Comparison of ENCODE assay signal across 1 cellular context in genomic region chr1:205513774-205514173, GRCh38.
TF ChIP-seq lines count a peak whose summit lies in the region.

No MANE protein-coding gene starts in this region.

TF ChIP-seq in WTC11, 78 proteins besides CTCF, POLR2A, EP300 and RAD21 (continued from another document):
- TF ChIP-seq, protein P1, sequence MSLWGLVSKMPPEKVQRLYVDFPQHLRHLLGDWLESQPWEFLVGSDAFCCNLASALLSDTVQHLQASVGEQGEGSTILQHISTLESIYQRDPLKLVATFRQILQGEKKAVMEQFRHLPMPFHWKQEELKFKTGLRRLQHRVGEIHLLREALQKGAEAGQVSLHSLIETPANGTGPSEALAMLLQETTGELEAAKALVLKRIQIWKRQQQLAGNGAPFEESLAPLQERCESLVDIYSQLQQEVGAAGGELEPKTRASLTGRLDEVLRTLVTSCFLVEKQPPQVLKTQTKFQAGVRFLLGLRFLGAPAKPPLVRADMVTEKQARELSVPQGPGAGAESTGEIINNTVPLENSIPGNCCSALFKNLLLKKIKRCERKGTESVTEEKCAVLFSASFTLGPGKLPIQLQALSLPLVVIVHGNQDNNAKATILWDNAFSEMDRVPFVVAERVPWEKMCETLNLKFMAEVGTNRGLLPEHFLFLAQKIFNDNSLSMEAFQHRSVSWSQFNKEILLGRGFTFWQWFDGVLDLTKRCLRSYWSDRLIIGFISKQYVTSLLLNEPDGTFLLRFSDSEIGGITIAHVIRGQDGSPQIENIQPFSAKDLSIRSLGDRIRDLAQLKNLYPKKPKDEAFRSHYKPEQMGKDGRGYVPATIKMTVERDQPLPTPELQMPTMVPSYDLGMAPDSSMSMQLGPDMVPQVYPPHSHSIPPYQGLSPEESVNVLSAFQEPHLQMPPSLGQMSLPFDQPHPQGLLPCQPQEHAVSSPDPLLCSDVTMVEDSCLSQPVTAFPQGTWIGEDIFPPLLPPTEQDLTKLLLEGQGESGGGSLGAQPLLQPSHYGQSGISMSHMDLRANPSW (CRISPR knock-in tag; conservative IDR thresholded peaks at IDR 0.05; ENCODE audit: low read depth): no peak
- TF ChIP-seq, protein P2, sequence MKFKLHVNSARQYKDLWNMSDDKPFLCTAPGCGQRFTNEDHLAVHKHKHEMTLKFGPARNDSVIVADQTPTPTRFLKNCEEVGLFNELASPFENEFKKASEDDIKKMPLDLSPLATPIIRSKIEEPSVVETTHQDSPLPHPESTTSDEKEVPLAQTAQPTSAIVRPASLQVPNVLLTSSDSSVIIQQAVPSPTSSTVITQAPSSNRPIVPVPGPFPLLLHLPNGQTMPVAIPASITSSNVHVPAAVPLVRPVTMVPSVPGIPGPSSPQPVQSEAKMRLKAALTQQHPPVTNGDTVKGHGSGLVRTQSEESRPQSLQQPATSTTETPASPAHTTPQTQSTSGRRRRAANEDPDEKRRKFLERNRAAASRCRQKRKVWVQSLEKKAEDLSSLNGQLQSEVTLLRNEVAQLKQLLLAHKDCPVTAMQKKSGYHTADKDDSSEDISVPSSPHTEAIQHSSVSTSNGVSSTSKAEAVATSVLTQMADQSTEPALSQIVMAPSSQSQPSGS (CRISPR knock-in tag; IDR thresholded peaks at IDR 0.05; ENCODE audit: borderline replicate concordance, low read depth): no peak
